Comparison of ENCODE assay signal across 21 cellular contexts in genomic region chr5:131541071-131541470, GRCh38.
DNase-seq lines count a peak whose midpoint lies in the region; ATAC-seq, FAIRE-seq and TF ChIP-seq lines count a peak whose summit lies in the region.
"Had no signal": no experiment of that assay in that cellular context is flagged by ENCODE, and none has a peak within 500 bp of the region (broad histone marks: within the 10 kb centered on the region; RNA-seq: fewer than 3 reads in every experiment).

No MANE protein-coding gene starts in this region.

- TF ChIP-seq CTCF in astrocyte (IDR thresholded peaks at IDR 0.05; ENCODE audit: insufficient read depth, low read depth, low read length): no peak

- H2AFZ ChIP-seq in ACC112 (ENCODE audit: low read length, unreplicated experiment) (no peak overlapping the region), astrocyte (ENCODE audit: low read depth, low read length) (no peak overlapping the region)

- H3K27ac ChIP-seq in ACC112 (ENCODE audit: low read depth, low read length) (0 out of 2 replicates have a peak overlapping the region, but pooled peaks have one; percentile 14), astrocyte (ENCODE audit: low read depth, low read length) (peak overlapping the region; percentile 17)
- no peak overlapping the region for H3K27ac ChIP-seq in CD8-positive, alpha-beta memory T cell (ENCODE audit: low read depth, low read length)
- H3K27ac ChIP-seq: brain microvascular endothelial cell, spleen, stomach had no signal

- H3K4me3 Mint-ChIP-seq in CD8-positive, alpha-beta memory T cell: peak overlapping the region in 1 of 7 donors; percentile 55
- H3K4me3 Mint-ChIP-seq in astrocyte (ENCODE audit: unreplicated experiment): no peak overlapping the region

- H3K79me2 ChIP-seq in ACC112 (ENCODE audit: control insufficient read depth, insufficient read depth, low read length, unreplicated experiment) (no peaks in the 10 kb centered on the region), astrocyte (ENCODE audit: insufficient read depth, low read length) (no peaks in the 10 kb centered on the region)

- CTCF ChIA-PET in CD8-positive, alpha-beta memory T cell (lab: Charles Lee): interaction anchor here (1.3 kb wide), 2 partner anchors 12 to 48 kb away, joined by 3 to 4 read pairs; no protein-coding TSS in a partner anchor

- H3K27me3 ChIP-seq in ACC112 (ENCODE audit: insufficient read depth, low read length) (no peaks in the 10 kb centered on the region), astrocyte (ENCODE audit: insufficient read depth, low read length) (no peaks in the 10 kb centered on the region)
- H3K27me3 ChIP-seq in CD8-positive, alpha-beta memory T cell (ENCODE audit: insufficient read depth, low read length, poor library complexity, severe bottlenecking): no peaks in the 10 kb centered on the region
- H3K27me3 ChIP-seq: brain microvascular endothelial cell, spleen, stomach had no signal

- H3K9ac ChIP-seq in astrocyte (ENCODE audit: low read length): no peak overlapping the region

- H3K27ac Mint-ChIP-seq in CD8-positive, alpha-beta memory T cell: peak overlapping the region in 7 of 8 donors; percentile 11 to 70 (median 59)
- H3K27ac Mint-ChIP-seq in astrocyte (ENCODE audit: unreplicated experiment): no peak overlapping the region
- H3K27ac Mint-ChIP-seq: progenitor cell of endocrine pancreas had no signal

- no peaks in the 10 kb centered on the region for H3K9me3 Mint-ChIP-seq in CD8-positive, alpha-beta memory T cell
- H3K9me3 Mint-ChIP-seq in astrocyte (ENCODE audit: unreplicated experiment): no peaks in the 10 kb centered on the region

- H3K4me3 ChIP-seq in ACC112 (ENCODE audit: low read depth, low read length) (no peak overlapping the region), astrocyte (ENCODE audit: insufficient read depth, low read depth, low read length) (no peak overlapping the region)
- H3K4me3 ChIP-seq in CD8-positive, alpha-beta memory T cell (ENCODE audit: low read length): no peak overlapping the region
- H3K4me3 ChIP-seq: spleen, stomach had no signal

- POLR2A ChIA-PET in CD8-positive, alpha-beta memory T cell (lab: Charles Lee): interaction anchor here (0.5 kb wide), 1 partner anchor 210 kb away, joined by 5 read pairs; no protein-coding TSS in a partner anchor

- DNase-seq in CD8-positive, alpha-beta memory T cell: no peak
- DNase-seq in NCI-H2107 (lab: John Stamatoyannopoulos, UW) (peak; percentile 1), astrocyte (ENCODE audit: low read depth) (no peak), nucleus accumbens (lab: John Stamatoyannopoulos, UW) (no peak), T-helper 2 cell (no peak)
- DNase-seq: activated CD4-positive, alpha-beta T cell treated with anti-CD3 and anti-CD28 coated beads, Interleukin-2, amount 50 U/mL, for 48 hours; activated effector memory CD4-positive, alpha-beta T cell treated with anti-CD3 and anti-CD28 coated beads, Interleukin-2, amount 50 U/mL, for 16 hours; brain microvascular endothelial cell; hypothalamus; Karpas-422; SHP77 treated with DMSO at 0.1 percent for 48 hours; spleen; stomach; T-helper 9 cell had no signal

- no peaks in the 10 kb centered on the region for H3K27me3 Mint-ChIP-seq in CD8-positive, alpha-beta memory T cell
- H3K27me3 Mint-ChIP-seq in astrocyte (ENCODE audit: low read depth, unreplicated experiment): no peaks in the 10 kb centered on the region
- H3K27me3 Mint-ChIP-seq: progenitor cell of endocrine pancreas had no signal

- no peaks in the 10 kb centered on the region for H3K36me3 ChIP-seq in ACC112 (ENCODE audit: insufficient read depth, low read length)
- peaks cover 4% of the 10 kb centered on the region for H3K36me3 ChIP-seq in CD8-positive, alpha-beta memory T cell (ENCODE audit: insufficient read depth, low read length)
- H3K36me3 ChIP-seq in astrocyte (ENCODE audit: insufficient read depth, low read length): no peaks in the 10 kb centered on the region
- H3K36me3 ChIP-seq: brain microvascular endothelial cell had no signal

- H4K20me1 ChIP-seq in astrocyte (ENCODE audit: insufficient read depth, low read length): no peaks in the 10 kb centered on the region

- H3K9me3 ChIP-seq in CD8-positive, alpha-beta memory T cell (ENCODE audit: low read length): no peaks in the 10 kb centered on the region
- H3K9me3 ChIP-seq in astrocyte (ENCODE audit: insufficient read depth, low read depth, low read length): no peaks in the 10 kb centered on the region
- H3K9me3 ChIP-seq: spleen, stomach had no signal

- H3K4me1 ChIP-seq in ACC112 (ENCODE audit: control insufficient read depth, insufficient read depth, low read length, unreplicated experiment) (peaks cover 39% of the 10 kb centered on the region), astrocyte (ENCODE audit: insufficient read depth, low read length) (peaks cover 15% of the 10 kb centered on the region)
- peaks cover 77% of the 10 kb centered on the region for H3K4me1 ChIP-seq in CD8-positive, alpha-beta memory T cell (ENCODE audit: insufficient read depth, low read length)

- ATAC-seq in HG03354 (IDR thresholded peaks at IDR 0.05; ENCODE audit: poor library complexity, severe bottlenecking, unreplicated experiment) (no peak), HG02870 (IDR thresholded peaks at IDR 0.05; ENCODE audit: unreplicated experiment) (no peak)
- ATAC-seq: left lobe of liver had no signal

- H3K4me1 Mint-ChIP-seq in CD8-positive, alpha-beta memory T cell: peaks cover 82 to 94% (median 94%) of the 10 kb centered on the region in 3 donors
- peaks cover 16% of the 10 kb centered on the region for H3K4me1 Mint-ChIP-seq in astrocyte (ENCODE audit: low read depth, unreplicated experiment)

- FAIRE-seq in astrocyte (lab: Jason Lieb, UNC): no peak
- FAIRE-seq: GM12892, urothelium cell line had no signal

- peaks cover 0 to 54% (median 23%) of the 10 kb centered on the region in 3 donors for H3K36me3 Mint-ChIP-seq in CD8-positive, alpha-beta memory T cell
- H3K36me3 Mint-ChIP-seq in astrocyte (ENCODE audit: low read depth, unreplicated experiment): peaks cover 2% of the 10 kb centered on the region

- no peak overlapping the region for H3K4me2 ChIP-seq in astrocyte (ENCODE audit: low read length)
